ENCODE assay signal across 1 cellular context in the genomic region with DNA sequence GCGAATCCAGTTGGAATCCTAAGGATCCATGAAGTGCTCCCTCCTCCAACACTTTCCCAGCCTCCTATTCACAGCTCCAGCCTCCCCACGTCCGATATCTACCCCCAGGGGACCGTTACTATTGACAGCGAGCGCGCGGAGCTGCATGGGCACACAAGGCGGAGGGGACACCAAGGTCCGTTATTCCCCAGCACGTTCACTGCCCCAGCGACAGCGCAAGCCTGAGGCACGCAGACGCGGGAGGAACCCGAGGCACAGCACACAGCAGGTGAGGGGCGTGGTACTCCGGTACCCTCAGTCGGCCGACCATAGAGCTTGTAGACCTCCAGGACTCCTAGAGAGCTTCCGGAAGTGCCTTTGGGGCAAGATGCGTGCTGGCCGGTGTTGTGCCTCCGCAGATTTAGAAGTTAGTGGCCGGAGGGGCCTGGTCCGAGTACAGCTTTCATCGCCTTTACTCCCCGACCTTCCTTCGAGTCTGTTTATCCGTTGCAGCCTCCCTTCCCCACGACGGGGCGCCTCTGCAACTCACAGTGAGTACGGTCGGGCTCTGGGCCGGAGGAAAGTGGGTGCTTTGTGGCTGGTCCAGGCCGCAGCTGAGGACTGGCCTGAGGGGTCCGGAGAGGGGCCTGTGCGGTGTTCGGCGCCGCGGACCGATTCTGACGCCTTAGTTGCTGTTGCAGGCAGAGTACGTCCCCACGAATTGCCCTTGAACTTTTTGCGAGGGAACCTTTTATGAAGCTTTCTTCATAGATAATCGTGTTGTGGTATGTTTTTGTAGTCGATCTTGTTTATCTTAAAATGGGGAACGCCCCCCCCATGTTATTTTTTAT.
TF ChIP-seq lines count a peak whose summit lies in the region.

A gene (plus strand): TSS at position 384 of the 830 bp plus-strand sequence. CDS start 6,525 bp downstream, outside the sequence.

TF ChIP-seq in K562, 482 proteins besides CTCF, POLR2A, EP300 and RAD21 (continued from another document and continues in another):
- TF ChIP-seq, protein P1, sequence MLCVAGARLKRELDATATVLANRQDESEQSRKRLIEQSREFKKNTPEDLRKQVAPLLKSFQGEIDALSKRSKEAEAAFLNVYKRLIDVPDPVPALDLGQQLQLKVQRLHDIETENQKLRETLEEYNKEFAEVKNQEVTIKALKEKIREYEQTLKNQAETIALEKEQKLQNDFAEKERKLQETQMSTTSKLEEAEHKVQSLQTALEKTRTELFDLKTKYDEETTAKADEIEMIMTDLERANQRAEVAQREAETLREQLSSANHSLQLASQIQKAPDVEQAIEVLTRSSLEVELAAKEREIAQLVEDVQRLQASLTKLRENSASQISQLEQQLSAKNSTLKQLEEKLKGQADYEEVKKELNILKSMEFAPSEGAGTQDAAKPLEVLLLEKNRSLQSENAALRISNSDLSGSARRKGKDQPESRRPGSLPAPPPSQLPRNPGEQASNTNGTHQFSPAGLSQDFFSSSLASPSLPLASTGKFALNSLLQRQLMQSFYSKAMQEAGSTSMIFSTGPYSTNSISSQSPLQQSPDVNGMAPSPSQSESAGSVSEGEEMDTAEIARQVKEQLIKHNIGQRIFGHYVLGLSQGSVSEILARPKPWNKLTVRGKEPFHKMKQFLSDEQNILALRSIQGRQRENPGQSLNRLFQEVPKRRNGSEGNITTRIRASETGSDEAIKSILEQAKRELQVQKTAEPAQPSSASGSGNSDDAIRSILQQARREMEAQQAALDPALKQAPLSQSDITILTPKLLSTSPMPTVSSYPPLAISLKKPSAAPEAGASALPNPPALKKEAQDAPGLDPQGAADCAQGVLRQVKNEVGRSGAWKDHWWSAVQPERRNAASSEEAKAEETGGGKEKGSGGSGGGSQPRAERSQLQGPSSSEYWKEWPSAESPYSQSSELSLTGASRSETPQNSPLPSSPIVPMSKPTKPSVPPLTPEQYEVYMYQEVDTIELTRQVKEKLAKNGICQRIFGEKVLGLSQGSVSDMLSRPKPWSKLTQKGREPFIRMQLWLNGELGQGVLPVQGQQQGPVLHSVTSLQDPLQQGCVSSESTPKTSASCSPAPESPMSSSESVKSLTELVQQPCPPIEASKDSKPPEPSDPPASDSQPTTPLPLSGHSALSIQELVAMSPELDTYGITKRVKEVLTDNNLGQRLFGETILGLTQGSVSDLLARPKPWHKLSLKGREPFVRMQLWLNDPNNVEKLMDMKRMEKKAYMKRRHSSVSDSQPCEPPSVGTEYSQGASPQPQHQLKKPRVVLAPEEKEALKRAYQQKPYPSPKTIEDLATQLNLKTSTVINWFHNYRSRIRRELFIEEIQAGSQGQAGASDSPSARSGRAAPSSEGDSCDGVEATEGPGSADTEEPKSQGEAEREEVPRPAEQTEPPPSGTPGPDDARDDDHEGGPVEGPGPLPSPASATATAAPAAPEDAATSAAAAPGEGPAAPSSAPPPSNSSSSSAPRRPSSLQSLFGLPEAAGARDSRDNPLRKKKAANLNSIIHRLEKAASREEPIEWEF (CRISPR knock-in tag; IDR thresholded peaks at IDR 0.05): no peak
- peak; percentile 96 for TF ChIP-seq CTBP1 (IDR thresholded peaks at IDR 0.05; ENCODE audit: borderline replicate concordance)
- TF ChIP-seq ZFP1 (CRISPR knock-in tag; IDR thresholded peaks at IDR 0.05): no peak
- no peak for TF ChIP-seq NFIX (CRISPR knock-in tag; IDR thresholded peaks at IDR 0.05; ENCODE audit: low read depth)
- TF ChIP-seq ARID2 (IDR thresholded peaks at IDR 0.05): no peak
- no peak for TF ChIP-seq MIER1 (IDR thresholded peaks at IDR 0.05; ENCODE audit: low read depth)
- no peak for TF ChIP-seq SMAD2 (IDR thresholded peaks at IDR 0.05; ENCODE audit: low read depth, low read length)
- peak; percentile 96 for TF ChIP-seq KLF1 (tag; IDR thresholded peaks at IDR 0.05)
- TF ChIP-seq, protein P2, sequence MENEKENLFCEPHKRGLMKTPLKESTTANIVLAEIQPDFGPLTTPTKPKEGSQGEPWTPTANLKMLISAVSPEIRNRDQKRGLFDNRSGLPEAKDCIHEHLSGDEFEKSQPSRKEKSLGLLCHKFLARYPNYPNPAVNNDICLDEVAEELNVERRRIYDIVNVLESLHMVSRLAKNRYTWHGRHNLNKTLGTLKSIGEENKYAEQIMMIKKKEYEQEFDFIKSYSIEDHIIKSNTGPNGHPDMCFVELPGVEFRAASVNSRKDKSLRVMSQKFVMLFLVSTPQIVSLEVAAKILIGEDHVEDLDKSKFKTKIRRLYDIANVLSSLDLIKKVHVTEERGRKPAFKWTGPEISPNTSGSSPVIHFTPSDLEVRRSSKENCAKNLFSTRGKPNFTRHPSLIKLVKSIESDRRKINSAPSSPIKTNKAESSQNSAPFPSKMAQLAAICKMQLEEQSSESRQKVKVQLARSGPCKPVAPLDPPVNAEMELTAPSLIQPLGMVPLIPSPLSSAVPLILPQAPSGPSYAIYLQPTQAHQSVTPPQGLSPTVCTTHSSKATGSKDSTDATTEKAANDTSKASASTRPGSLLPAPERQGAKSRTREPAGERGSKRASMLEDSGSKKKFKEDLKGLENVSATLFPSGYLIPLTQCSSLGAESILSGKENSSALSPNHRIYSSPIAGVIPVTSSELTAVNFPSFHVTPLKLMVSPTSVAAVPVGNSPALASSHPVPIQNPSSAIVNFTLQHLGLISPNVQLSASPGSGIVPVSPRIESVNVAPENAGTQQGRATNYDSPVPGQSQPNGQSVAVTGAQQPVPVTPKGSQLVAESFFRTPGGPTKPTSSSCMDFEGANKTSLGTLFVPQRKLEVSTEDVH (IDR thresholded peaks at IDR 0.05; ENCODE audit: low read depth, partially characterized antibody): peak; percentile 75
- TF ChIP-seq GATA2 (CRISPR knock-in tag; IDR thresholded peaks at IDR 0.05): peak; percentile 72
- TF ChIP-seq, protein P3, sequence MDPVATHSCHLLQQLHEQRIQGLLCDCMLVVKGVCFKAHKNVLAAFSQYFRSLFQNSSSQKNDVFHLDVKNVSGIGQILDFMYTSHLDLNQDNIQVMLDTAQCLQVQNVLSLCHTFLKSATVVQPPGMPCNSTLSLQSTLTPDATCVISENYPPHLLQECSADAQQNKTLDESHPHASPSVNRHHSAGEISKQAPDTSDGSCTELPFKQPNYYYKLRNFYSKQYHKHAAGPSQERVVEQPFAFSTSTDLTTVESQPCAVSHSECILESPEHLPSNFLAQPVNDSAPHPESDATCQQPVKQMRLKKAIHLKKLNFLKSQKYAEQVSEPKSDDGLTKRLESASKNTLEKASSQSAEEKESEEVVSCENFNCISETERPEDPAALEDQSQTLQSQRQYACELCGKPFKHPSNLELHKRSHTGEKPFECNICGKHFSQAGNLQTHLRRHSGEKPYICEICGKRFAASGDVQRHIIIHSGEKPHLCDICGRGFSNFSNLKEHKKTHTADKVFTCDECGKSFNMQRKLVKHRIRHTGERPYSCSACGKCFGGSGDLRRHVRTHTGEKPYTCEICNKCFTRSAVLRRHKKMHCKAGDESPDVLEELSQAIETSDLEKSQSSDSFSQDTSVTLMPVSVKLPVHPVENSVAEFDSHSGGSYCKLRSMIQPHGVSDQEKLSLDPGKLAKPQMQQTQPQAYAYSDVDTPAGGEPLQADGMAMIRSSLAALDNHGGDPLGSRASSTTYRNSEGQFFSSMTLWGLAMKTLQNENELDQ (CRISPR knock-in tag; IDR thresholded peaks at IDR 0.05; ENCODE audit: borderline replicate concordance): 0 out of 2 replicates have a peak, but pooled peaks have one; percentile 68
- no peak for TF ChIP-seq U2AF1 (optimal IDR thresholded peaks at IDR 0.05; ENCODE audit: low read depth, low read length)
- TF ChIP-seq BCL6 (CRISPR knock-in tag; IDR thresholded peaks at IDR 0.05): no peak
- TF ChIP-seq SMARCC2 (IDR thresholded peaks at IDR 0.05; ENCODE audit: low read depth): no peak
- 0 out of 2 replicates have a peak, but pooled peaks have one; percentile 40 for TF ChIP-seq PTBP1 (IDR thresholded peaks at IDR 0.05; ENCODE audit: low read depth, low read length)
- TF ChIP-seq GTF2E2 (tag; IDR thresholded peaks at IDR 0.05): peak; percentile 59; the same call in 1 of the 2 replicates
- no peak for TF ChIP-seq ZSCAN32 (CRISPR knock-in tag; IDR thresholded peaks at IDR 0.05)
- TF ChIP-seq SUPT5H (IDR thresholded peaks at IDR 0.05): peak; percentile 97
- no peak for TF ChIP-seq IFI16 (CRISPR knock-in tag; IDR thresholded peaks at IDR 0.05)
- no peak for TF ChIP-seq PHB2 (IDR thresholded peaks at IDR 0.05; ENCODE audit: low read depth)
- TF ChIP-seq CHCHD3 (CRISPR knock-in tag; IDR thresholded peaks at IDR 0.05): no peak
- TF ChIP-seq CREBBP (IDR thresholded peaks at IDR 0.05; ENCODE audit: low read depth, low read length): no peak
- no peak for TF ChIP-seq HNRNPL (IDR thresholded peaks at IDR 0.05; ENCODE audit: low read depth, low read length)
- TF ChIP-seq, protein P4, sequence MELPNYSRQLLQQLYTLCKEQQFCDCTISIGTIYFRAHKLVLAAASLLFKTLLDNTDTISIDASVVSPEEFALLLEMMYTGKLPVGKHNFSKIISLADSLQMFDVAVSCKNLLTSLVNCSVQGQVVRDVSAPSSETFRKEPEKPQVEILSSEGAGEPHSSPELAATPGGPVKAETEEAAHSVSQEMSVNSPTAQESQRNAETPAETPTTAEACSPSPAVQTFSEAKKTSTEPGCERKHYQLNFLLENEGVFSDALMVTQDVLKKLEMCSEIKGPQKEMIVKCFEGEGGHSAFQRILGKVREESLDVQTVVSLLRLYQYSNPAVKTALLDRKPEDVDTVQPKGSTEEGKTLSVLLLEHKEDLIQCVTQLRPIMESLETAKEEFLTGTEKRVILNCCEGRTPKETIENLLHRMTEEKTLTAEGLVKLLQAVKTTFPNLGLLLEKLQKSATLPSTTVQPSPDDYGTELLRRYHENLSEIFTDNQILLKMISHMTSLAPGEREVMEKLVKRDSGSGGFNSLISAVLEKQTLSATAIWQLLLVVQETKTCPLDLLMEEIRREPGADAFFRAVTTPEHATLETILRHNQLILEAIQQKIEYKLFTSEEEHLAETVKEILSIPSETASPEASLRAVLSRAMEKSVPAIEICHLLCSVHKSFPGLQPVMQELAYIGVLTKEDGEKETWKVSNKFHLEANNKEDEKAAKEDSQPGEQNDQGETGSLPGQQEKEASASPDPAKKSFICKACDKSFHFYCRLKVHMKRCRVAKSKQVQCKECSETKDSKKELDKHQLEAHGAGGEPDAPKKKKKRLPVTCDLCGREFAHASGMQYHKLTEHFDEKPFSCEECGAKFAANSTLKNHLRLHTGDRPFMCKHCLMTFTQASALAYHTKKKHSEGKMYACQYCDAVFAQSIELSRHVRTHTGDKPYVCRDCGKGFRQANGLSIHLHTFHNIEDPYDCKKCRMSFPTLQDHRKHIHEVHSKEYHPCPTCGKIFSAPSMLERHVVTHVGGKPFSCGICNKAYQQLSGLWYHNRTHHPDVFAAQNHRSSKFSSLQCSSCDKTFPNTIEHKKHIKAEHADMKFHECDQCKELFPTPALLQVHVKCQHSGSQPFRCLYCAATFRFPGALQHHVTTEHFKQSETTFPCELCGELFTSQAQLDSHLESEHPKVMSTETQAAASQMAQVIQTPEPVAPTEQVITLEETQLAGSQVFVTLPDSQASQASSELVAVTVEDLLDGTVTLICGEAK (IDR thresholded peaks at IDR 0.05): peak; percentile 96
- TF ChIP-seq, protein P4 (CRISPR knock-in tag; IDR thresholded peaks at IDR 0.05): no peak
- peak; percentile 81 for TF ChIP-seq HCFC1 (IDR thresholded peaks at IDR 0.05; ENCODE audit: low read depth, low read length)
- TF ChIP-seq, protein P5, sequence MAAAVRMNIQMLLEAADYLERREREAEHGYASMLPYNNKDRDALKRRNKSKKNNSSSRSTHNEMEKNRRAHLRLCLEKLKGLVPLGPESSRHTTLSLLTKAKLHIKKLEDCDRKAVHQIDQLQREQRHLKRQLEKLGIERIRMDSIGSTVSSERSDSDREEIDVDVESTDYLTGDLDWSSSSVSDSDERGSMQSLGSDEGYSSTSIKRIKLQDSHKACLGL (CRISPR knock-in tag; IDR thresholded peaks at IDR 0.05; ENCODE audit: borderline replicate concordance, poor library complexity, severe bottlenecking): no peak
- peak; percentile 51 for TF ChIP-seq ARID1B (IDR thresholded peaks at IDR 0.05)
- TF ChIP-seq, protein P6, sequence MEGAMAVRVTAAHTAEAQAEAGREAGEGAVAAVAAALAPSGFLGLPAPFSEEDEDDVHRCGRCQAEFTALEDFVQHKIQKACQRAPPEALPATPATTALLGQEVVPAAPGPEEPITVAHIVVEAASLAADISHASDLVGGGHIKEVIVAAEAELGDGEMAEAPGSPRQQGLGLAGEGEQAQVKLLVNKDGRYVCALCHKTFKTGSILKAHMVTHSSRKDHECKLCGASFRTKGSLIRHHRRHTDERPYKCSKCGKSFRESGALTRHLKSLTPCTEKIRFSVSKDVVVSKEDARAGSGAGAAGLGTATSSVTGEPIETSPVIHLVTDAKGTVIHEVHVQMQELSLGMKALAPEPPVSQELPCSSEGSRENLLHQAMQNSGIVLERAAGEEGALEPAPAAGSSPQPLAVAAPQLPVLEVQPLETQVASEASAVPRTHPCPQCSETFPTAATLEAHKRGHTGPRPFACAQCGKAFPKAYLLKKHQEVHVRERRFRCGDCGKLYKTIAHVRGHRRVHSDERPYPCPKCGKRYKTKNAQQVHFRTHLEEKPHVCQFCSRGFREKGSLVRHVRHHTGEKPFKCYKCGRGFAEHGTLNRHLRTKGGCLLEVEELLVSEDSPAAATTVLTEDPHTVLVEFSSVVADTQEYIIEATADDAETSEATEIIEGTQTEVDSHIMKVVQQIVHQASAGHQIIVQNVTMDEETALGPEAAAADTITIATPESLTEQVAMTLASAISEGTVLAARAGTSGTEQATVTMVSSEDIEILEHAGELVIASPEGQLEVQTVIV (CRISPR knock-in tag; IDR thresholded peaks at IDR 0.05; ENCODE audit: borderline replicate concordance): no peak
